Comparison of ENCODE assay signal across 18 cellular contexts in the genomic region with DNA sequence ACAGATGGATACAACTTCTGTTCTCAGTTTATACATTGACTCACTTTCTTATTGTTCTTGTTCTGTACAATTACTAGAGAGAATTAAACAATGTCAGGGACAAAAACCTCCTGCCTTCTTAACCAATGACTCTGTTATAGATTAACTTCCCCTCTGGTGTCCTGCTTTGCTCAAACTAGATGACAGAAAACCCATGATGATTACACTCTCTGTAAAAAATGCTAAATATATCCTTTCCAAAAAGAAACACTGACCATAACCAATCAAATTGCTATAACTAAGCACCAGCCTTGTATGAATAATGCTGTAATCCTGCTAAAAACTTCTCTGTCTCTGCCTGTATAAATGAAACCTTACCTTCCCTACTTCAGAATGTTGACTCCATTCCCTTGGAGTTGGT. TPM values are rescaled to one million over a fixed set of nuclear protein-coding genes. Genes with fewer than 3 reads are reported as not detected.
DNase-seq lines count a peak whose midpoint lies in the region; ATAC-seq and TF ChIP-seq lines count a peak whose summit lies in the region.
"Had no signal": no experiment of that assay in that cellular context is flagged by ENCODE, and none has a peak within 500 bp of the region (broad histone marks: within the 10 kb centered on the region; RNA-seq: fewer than 3 reads in every experiment).

No MANE protein-coding gene starts in this region.

- no peak overlapping the region for H3K56ac ChIP-seq in IMR-90 (ENCODE audit: extremely low read depth, insufficient read depth, low read length)

- H3K9me3 ChIP-seq in IMR-90 (ENCODE audit: control insufficient read depth, insufficient read depth, low read length) (no peaks in the 10 kb centered on the region), osteoblast (ENCODE audit: low read depth, low read length) (no peaks in the 10 kb centered on the region)

- no peak overlapping the region for H3K23ac ChIP-seq in IMR-90 (ENCODE audit: low read depth, low read length)

- H3K4me2 ChIP-seq in IMR-90 (ENCODE audit: low read depth, low read length) (peak overlapping the region; percentile 17; the same call in 1 of the 2 replicates), osteoblast (ENCODE audit: insufficient read depth, low read length) (peak overlapping the region; percentile 32)
- H3K4me2 ChIP-seq: KMS-11 had no signal

- H2AK9ac ChIP-seq in IMR-90 (replicated peaks; ENCODE audit: low read depth, low read length, poor library complexity): no peak overlapping the region

- in situ Hi-C loops in IMR-90 (cut with MboI; ENCODE audit: low sequenced_read_pairs): no loop called here

- no peak overlapping the region for H2BK20ac ChIP-seq in IMR-90 (ENCODE audit: low read depth, low read length)

- TF ChIP-seq CTCF in AG10803 (conservative IDR thresholded peaks at IDR 0.05; ENCODE audit: low read length): no peak
- TF ChIP-seq CTCF in IMR-90 (conservative IDR thresholded peaks at IDR 0.05; ENCODE audit: low read depth, low read length): no peak
- no peak for TF ChIP-seq CTCF in fibroblast of mammary gland (conservative IDR thresholded peaks at IDR 0.05; ENCODE audit: control insufficient read depth, insufficient read depth, low read depth, low read length)
- TF ChIP-seq CTCF in osteoblast (IDR thresholded peaks at IDR 0.05; ENCODE audit: extremely low read depth, low read depth, low read length): no peak

- H3K18ac ChIP-seq in IMR-90 (ENCODE audit: low read depth, low read length): peak overlapping the region; percentile 75; the same call in 1 of the 2 replicates

- no peak for TF ChIP-seq POLR2A in IMR-90 (IDR thresholded peaks at IDR 0.05; ENCODE audit: low read depth, low read length)

- no peak overlapping the region for H4K5ac ChIP-seq in IMR-90 (ENCODE audit: low read depth, low read length)

- no TSS peak for BruUV-seq in IMR-90 (replicated peaks; lab: Mats Ljungman, UMichigan)

- CTCF ChIA-PET in IMR-90 (lab: Yijun Ruan, JAX): no interaction called here

- H2AFZ ChIP-seq in IMR-90 (replicated peaks; ENCODE audit: low read length, poor library complexity) (no peak overlapping the region), osteoblast (ENCODE audit: low read length) (no peak overlapping the region)

- no peak overlapping the region for H3K4ac ChIP-seq in IMR-90 (ENCODE audit: low read depth, low read length)

- H4K20me1 ChIP-seq in IMR-90 (ENCODE audit: insufficient read depth, low read length) (no peaks in the 10 kb centered on the region), osteoblast (ENCODE audit: insufficient read depth, low read length) (no peaks in the 10 kb centered on the region)

- H3K79me2 ChIP-seq in osteoblast (ENCODE audit: insufficient read depth, low read length): no peaks in the 10 kb centered on the region

- H3K4me3 ChIP-seq in AG10803 (ENCODE audit: low read length): no peak overlapping the region
- no peak overlapping the region for H3K4me3 ChIP-seq in IMR-90 (ENCODE audit: insufficient read depth, low read depth, low read length)
- H3K4me3 ChIP-seq in fibroblast of mammary gland (ENCODE audit: control insufficient read depth, low read depth, low read length): no peak overlapping the region
- no peak overlapping the region for H3K4me3 ChIP-seq in osteoblast (ENCODE audit: insufficient read depth, low read length)

- DNase-seq in AG10803 (ENCODE audit: low read depth): peak; percentile 66
- DNase-seq in IMR-90: peak; percentile 49
- DNase-seq in fibroblast of mammary gland (ENCODE audit: low read depth): peak; percentile 40
- DNase-seq in osteoblast (ENCODE audit: insufficient read length, low spot score, missing footprints): no peak
- no peak for DNase-seq in cerebellar nuclear complex (lab: John Stamatoyannopoulos, UW)
- DNase-seq in NCI-H2171 (lab: John Stamatoyannopoulos, UW): no peak
- DNase-seq in medulla oblongata (ENCODE audit: extremely low spot score): no peak
- no peak for DNase-seq in MV-4-11 (lab: John Stamatoyannopoulos, UW)
- DNase-seq: 8988T; DMS79 treated with DMSO at 0.1 percent for 48 hours; GF-D8; NCI-H1092 treated with DMSO at 0.1 percent for 48 hours; NCI-H1694; NCI-H69; NK-92 treated with Interleukin-12 subunit alpha and Interleukin-12 subunit beta, amount 100 ng/mL, for 24 hours had no signal

- no peak overlapping the region for H4K8ac ChIP-seq in IMR-90 (ENCODE audit: low read depth in 2 of 2, low read length in 2 of 2)

- no peak overlapping the region for H3K9ac ChIP-seq in IMR-90 (ENCODE audit: low read depth, low read length)
- H3K9ac ChIP-seq: KMS-11 had no signal

- H3K9me1 ChIP-seq in IMR-90 (ENCODE audit: insufficient read depth, low read length): no peaks in the 10 kb centered on the region

- H3K27ac ChIP-seq in IMR-90 (ENCODE audit: insufficient read depth, low read length) (no peak overlapping the region), osteoblast (ENCODE audit: low read depth, low read length) (peak overlapping the region; percentile 53)
- H3K27ac ChIP-seq: KMS-11 had no signal

- no peaks in the 10 kb centered on the region for H3K79me1 ChIP-seq in IMR-90 (ENCODE audit: low read depth in 1 of 2, low read length in 2 of 2)

- POLR2A ChIA-PET in IMR-90 (lab: Charles Lee; ENCODE audit: unreplicated experiment): no interaction called here

- peak overlapping the region; percentile 69 for H2BK5ac ChIP-seq in IMR-90 (ENCODE audit: low read depth, low read length, poor library complexity, severe bottlenecking)

- no peaks in the 10 kb centered on the region; the same call in 1 of the 2 replicates for H3K27me3 ChIP-seq in IMR-90 (ENCODE audit: control insufficient read depth, insufficient read depth, low read length)
- H3K27me3 ChIP-seq in osteoblast (ENCODE audit: insufficient read depth, low read length): peaks cover 4% of the 10 kb centered on the region

- intact Hi-C loops in IMR-90 (cut with micrococcal nuclease): no loop called here

- H2AK5ac ChIP-seq in IMR-90 (ENCODE audit: low read depth, low read length): no peak overlapping the region

- dilution Hi-C loops in IMR-90 (cut with HindIII; ENCODE audit: low sequenced_read_pairs, unreplicated experiment): no loop called here

- H3K14ac ChIP-seq in IMR-90 (replicated peaks; ENCODE audit: low read depth, low read length): no peak overlapping the region

- peak; percentile 94 for ATAC-seq in IMR-90 (ENCODE audit: low read depth)

- peak overlapping the region; percentile 40; the same call in 1 of the 2 replicates for H2BK120ac ChIP-seq in IMR-90 (ENCODE audit: low read depth, low read length)

- no peak overlapping the region for H2BK15ac ChIP-seq in IMR-90 (ENCODE audit: low read depth, low read length)

- H3K36me3 ChIP-seq in IMR-90 (ENCODE audit: control insufficient read depth, insufficient read depth, low read length) (no peaks in the 10 kb centered on the region), osteoblast (ENCODE audit: insufficient read depth, low read length) (no peaks in the 10 kb centered on the region)

- H3K4me1 ChIP-seq in IMR-90 (ENCODE audit: control insufficient read depth, insufficient read depth, low read length) (no peaks in the 10 kb centered on the region), osteoblast (ENCODE audit: insufficient read depth, low read length) (peaks cover 10% of the 10 kb centered on the region)

- no peak for TF ChIP-seq RAD21 in IMR-90 (IDR thresholded peaks at IDR 0.05; ENCODE audit: low read length)

- no peak overlapping the region for H4K91ac ChIP-seq in IMR-90 (ENCODE audit: insufficient read depth, low read depth, low read length)

TF ChIP-seq in IMR-90, 13 proteins besides CTCF, POLR2A, EP300 and RAD21:
- no peak for TF ChIP-seq BHLHE40 (IDR thresholded peaks at IDR 0.05; ENCODE audit: low read depth, low read length)
- no peak for TF ChIP-seq NFE2L2 (IDR thresholded peaks at IDR 0.05; ENCODE audit: low read depth, low read length)
- no peak for TF ChIP-seq CEBPB (IDR thresholded peaks at IDR 0.05; ENCODE audit: low read depth, low read length)
- TF ChIP-seq RCOR1 (IDR thresholded peaks at IDR 0.05; ENCODE audit: insufficient replicate concordance, low read length): no peak
- TF ChIP-seq SMC3 (IDR thresholded peaks at IDR 0.05; ENCODE audit: low read depth, low read length): no peak
- TF ChIP-seq MXI1 (IDR thresholded peaks at IDR 0.05; ENCODE audit: borderline replicate concordance, low read depth, low read length): no peak
- TF ChIP-seq, protein P1, sequence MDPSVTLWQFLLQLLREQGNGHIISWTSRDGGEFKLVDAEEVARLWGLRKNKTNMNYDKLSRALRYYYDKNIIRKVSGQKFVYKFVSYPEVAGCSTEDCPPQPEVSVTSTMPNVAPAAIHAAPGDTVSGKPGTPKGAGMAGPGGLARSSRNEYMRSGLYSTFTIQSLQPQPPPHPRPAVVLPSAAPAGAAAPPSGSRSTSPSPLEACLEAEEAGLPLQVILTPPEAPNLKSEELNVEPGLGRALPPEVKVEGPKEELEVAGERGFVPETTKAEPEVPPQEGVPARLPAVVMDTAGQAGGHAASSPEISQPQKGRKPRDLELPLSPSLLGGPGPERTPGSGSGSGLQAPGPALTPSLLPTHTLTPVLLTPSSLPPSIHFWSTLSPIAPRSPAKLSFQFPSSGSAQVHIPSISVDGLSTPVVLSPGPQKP (IDR thresholded peaks at IDR 0.05; ENCODE audit: borderline replicate concordance, low read depth, low read length): no peak
- no peak for TF ChIP-seq FOS (IDR thresholded peaks at IDR 0.05; ENCODE audit: low read depth, low read length)
- no peak for TF ChIP-seq RFX5 (IDR thresholded peaks at IDR 0.05; ENCODE audit: low read depth, low read length)

RNA-seq across cellular contexts. Expression of a gene that starts 29.8 kb away (rescaled TPM):
- total RNA-seq in IMR-90 (2012; rRNA removed) (under 0.01 and 0.28 TPM in 2 replicates), osteoblast (0.88 and 1.1 TPM in 2 replicates)
- 0.10 and 0.14 TPM in 2 replicates for polyA plus RNA-seq in IMR-90 (2012; rRNA removed)
- polyA plus RNA-seq in IMR-90 (2012; cell fraction: cytosol; rRNA removed): not detected in 2 replicates
- polyA plus RNA-seq in IMR-90 (2012; cell fraction: nucleus; rRNA removed; ENCODE audit: low replicate concordance): not detected in 2 replicates
- total RNA-seq: H1 had no signal
- polyA plus RNA-seq: CD14-positive monocyte, H1 had no signal

Comparison
In these comparisons a context has a peak if more than half of its experiments do, and no peak if none do; other contexts are left out.
1. DNase-seq: peak in AG10803 (single experiment), IMR-90 (single experiment) and fibroblast of mammary gland (single experiment); none in osteoblast (single experiment), cerebellar nuclear complex (0 of 2), NCI-H2171 (single experiment), medulla oblongata (single experiment) and MV-4-11 (single experiment).